8 cellular contexts compared by ENCODE assay signal in the genomic region with DNA sequence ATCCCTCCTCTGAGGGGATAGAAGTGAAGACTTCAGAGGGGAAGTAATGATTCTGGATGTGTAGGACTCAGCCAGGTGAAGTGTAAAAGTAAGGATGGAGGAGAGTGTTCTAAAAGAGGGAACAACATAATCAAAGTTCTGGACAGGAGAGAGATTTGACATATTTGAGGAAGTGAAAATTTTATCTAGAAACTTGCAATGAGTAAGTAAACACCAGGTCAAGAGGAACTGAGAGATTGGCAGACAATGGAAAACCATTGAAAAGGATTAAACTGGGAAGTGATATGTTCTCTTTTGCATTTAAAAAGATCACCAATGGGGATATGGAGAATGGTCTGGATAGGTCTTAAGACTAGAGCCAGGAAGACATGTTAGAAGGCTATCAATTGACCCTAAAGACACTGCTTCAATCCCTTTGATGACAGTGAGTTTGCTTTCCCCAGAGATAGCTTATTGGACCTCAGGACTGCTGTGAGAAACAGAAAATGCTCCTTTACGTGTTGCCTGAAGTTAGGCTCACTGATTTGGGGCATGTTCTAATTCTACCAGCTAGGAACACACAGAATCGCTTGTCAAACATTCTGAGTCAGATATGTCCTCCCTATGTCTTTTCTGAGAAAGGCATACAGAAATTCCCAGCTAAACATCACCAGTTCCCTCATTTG.
DNase-seq lines count a peak whose midpoint lies in the region; ATAC-seq and TF ChIP-seq lines count a peak whose summit lies in the region.

No MANE protein-coding gene starts in this region.

- peaks cover 4% of the 10 kb centered on the region for H3K36me3 Mint-ChIP-seq in osteocyte (ENCODE audit: unreplicated experiment)

- H3K79me2 ChIP-seq in GM23248 (ENCODE audit: insufficient read depth) (peaks cover 96% of the 10 kb centered on the region), PC-9 (ENCODE audit: low read depth) (peaks cover 72% of the 10 kb centered on the region)

- H3K4me3 ChIP-seq in GM23248 (no peak overlapping the region), PC-9 (no peak overlapping the region)

- H3K36me3 ChIP-seq in GM23248 (ENCODE audit: low read depth) (no peaks in the 10 kb centered on the region; the same call in 1 of the 2 replicates), PC-9 (ENCODE audit: low read depth) (peaks cover 19% of the 10 kb centered on the region)

- CTCF ChIA-PET in PC-9 (lab: Charles Lee): no interaction called here

- H3K9ac ChIP-seq in GM23248: no peak overlapping the region

- H3K9me3 Mint-ChIP-seq in osteocyte (ENCODE audit: unreplicated experiment): no peaks in the 10 kb centered on the region

- no TSS peak for BruUV-seq in PC-9 (replicated peaks; lab: Mats Ljungman, UMichigan)

- intact Hi-C loops in PC-9 (cut with micrococcal nuclease; ENCODE audit: unreplicated experiment): no loop called here
- intact Hi-C loops in posterior vena cava (cut with DNase I): no loop called here

- no peaks in the 10 kb centered on the region for H3K27me3 Mint-ChIP-seq in osteocyte (ENCODE audit: unreplicated experiment)

- ATAC-seq in HG02870 (IDR thresholded peaks at IDR 0.05; ENCODE audit: unreplicated experiment): peak; percentile 81

- H3K27ac ChIP-seq in GM23248: no peak overlapping the region
- no peak overlapping the region for H3K27ac ChIP-seq in PC-9

- no peak overlapping the region for H2AFZ ChIP-seq in GM23248
- H2AFZ ChIP-seq in PC-9: no peak overlapping the region

- H3K27me3 ChIP-seq in GM23248 (replicated peaks; ENCODE audit: insufficient read depth): no peaks in the 10 kb centered on the region
- H3K27me3 ChIP-seq in PC-9 (ENCODE audit: insufficient read depth, low read depth): no peaks in the 10 kb centered on the region

- H3K9me2 ChIP-seq in GM23248 (ENCODE audit: insufficient read depth): no peaks in the 10 kb centered on the region; the same call in 1 of the 2 replicates
- H3K9me2 ChIP-seq in PC-9 (ENCODE audit: insufficient read depth): no peaks in the 10 kb centered on the region

- H3F3A ChIP-seq in GM23248 (ENCODE audit: insufficient read depth) (peaks cover 36% of the 10 kb centered on the region), PC-9 (ENCODE audit: insufficient read depth, low read depth) (peaks cover 16% of the 10 kb centered on the region; the same call in 1 of the 2 replicates)

- H3K4me1 Mint-ChIP-seq in osteocyte (ENCODE audit: unreplicated experiment): peaks cover 84% of the 10 kb centered on the region

- H3K27ac Mint-ChIP-seq in osteocyte (ENCODE audit: unreplicated experiment): peak overlapping the region; percentile 95

- DNase-seq in SIG-M5 treated with dmso at 0.1 percent for 504 hours (lab: John Stamatoyannopoulos, UW; ENCODE audit: unreplicated experiment) (peak; percentile 57), SIG-M5 (lab: John Stamatoyannopoulos, UW) (no peak), RPMI8226 (peak; percentile 39), osteocyte (ENCODE audit: extremely low spot score, unreplicated experiment) (no peak), GM23248 (no peak), PC-9 (no peak), posterior vena cava (ENCODE audit: low spot score) (no peak)

- H3K9me3 ChIP-seq in GM23248 (ENCODE audit: low read depth) (no peaks in the 10 kb centered on the region), PC-9 (ENCODE audit: insufficient read depth, low read depth) (no peaks in the 10 kb centered on the region)

- no peak overlapping the region for H3K4me2 ChIP-seq in GM23248 (ENCODE audit: unreplicated experiment)
- no peak overlapping the region for H3K4me2 ChIP-seq in PC-9

- WGBS in GM23248 (ENCODE audit: low coverage in 1 of 2, low lambda C conversion rate in 2 of 2, missing lambda C conversion rate in 2 of 2), 2 experiments: 98 to 100% methylated on average over 2 of the region's 2 CpGs

- H3K4me1 ChIP-seq in GM23248 (ENCODE audit: insufficient read depth) (peaks cover 28% of the 10 kb centered on the region), PC-9 (replicated peaks; ENCODE audit: insufficient read depth) (peaks cover 15% of the 10 kb centered on the region)

- H3K4me3 Mint-ChIP-seq in osteocyte (ENCODE audit: unreplicated experiment): no peak overlapping the region

- H4K20me1 ChIP-seq in GM23248 (ENCODE audit: insufficient read depth) (no peaks in the 10 kb centered on the region), PC-9 (ENCODE audit: insufficient read depth) (no peaks in the 10 kb centered on the region)

- TF ChIP-seq CTCF in osteocyte (IDR thresholded peaks at IDR 0.05) (no peak), PC-9 (conservative IDR thresholded peaks at IDR 0.05) (no peak)

- POLR2A ChIA-PET in PC-9 (lab: Charles Lee; ENCODE audit: unreplicated experiment): no interaction called here

- in situ Hi-C loops in GM23248 (cut with MboI): no loop called here

Comparison
In these comparisons a context has a peak if more than half of its experiments do, and no peak if none do; other contexts are left out.
1. DNase-seq: peak in SIG-M5 treated with dmso at 0.1 percent for 504 hours (single experiment) and RPMI8226 (single experiment); none in SIG-M5 (single experiment), osteocyte (single experiment), GM23248 (single experiment), PC-9 (0 of 2) and posterior vena cava (single experiment).